11 cellular contexts compared by ENCODE assay signal in genomic region chr1:224565186-224565585, GRCh38. TPM values are rescaled to one million over a fixed set of nuclear protein-coding genes. Genes with fewer than 3 reads are reported as not detected.
DNase-seq lines count a peak whose midpoint lies in the region; ATAC-seq, FAIRE-seq and TF ChIP-seq lines count a peak whose summit lies in the region.
"Had no signal": no experiment of that assay in that cellular context is flagged by ENCODE, and none has a peak within 500 bp of the region (broad histone marks: within the 10 kb centered on the region; RNA-seq: fewer than 3 reads in every experiment).

No MANE protein-coding gene starts in this region.

- peak overlapping the region; percentile 74 for H4K8ac ChIP-seq in mesenchymal stem cell (ENCODE audit: low read length)

- peak overlapping the region; percentile 39 for H2AFZ ChIP-seq in astrocyte (ENCODE audit: low read depth, low read length)
- peak overlapping the region; percentile 29 for H2AFZ ChIP-seq in mesenchymal stem cell (ENCODE audit: low read depth, low read length)

- POLR2A ChIA-PET in activated CD8-positive, alpha-beta T cell treated with anti-CD3 and anti-CD28 coated beads, Interleukin-2, amount 10 ng/mL, durations not matched to agents 7 days and 5 days (lab: Charles Lee) = interaction anchor here (0.6 kb wide), 1 partner anchor 22 kb away, joined by 3 read pairs; no protein-coding TSS in a partner anchor

- peaks cover 8% of the 10 kb centered on the region for H3K9me3 Mint-ChIP-seq in astrocyte (ENCODE audit: unreplicated experiment)
- H3K9me3 Mint-ChIP-seq in activated CD8-positive, alpha-beta T cell treated with anti-CD3 and anti-CD28 coated beads, Interleukin-2, amount 10 ng/mL, durations not matched to agents 7 days and 5 days (ENCODE audit: insufficient read depth) = no peaks in the 10 kb centered on the region

- H2AK5ac ChIP-seq in mesenchymal stem cell (ENCODE audit: low read length, severe bottlenecking) = no peak overlapping the region

- H3K18ac ChIP-seq in mesenchymal stem cell (ENCODE audit: low read depth in 1 of 2, low read length in 2 of 2) = peak overlapping the region; percentile 17 to 79

- peaks cover 4% of the 10 kb centered on the region for H3K36me3 Mint-ChIP-seq in astrocyte (ENCODE audit: low read depth, unreplicated experiment)
- no peaks in the 10 kb centered on the region for H3K36me3 Mint-ChIP-seq in activated CD8-positive, alpha-beta T cell treated with anti-CD3 and anti-CD28 coated beads, Interleukin-2, amount 10 ng/mL, durations not matched to agents 7 days and 5 days (ENCODE audit: low read depth)

- H3K14ac ChIP-seq in mesenchymal stem cell (ENCODE audit: low read length in 2 of 2) = peak overlapping the region in 1 of 2 experiments; percentile 73

- no peak overlapping the region for H2BK5ac ChIP-seq in mesenchymal stem cell (ENCODE audit: low read depth, low read length, poor library complexity, severe bottlenecking)

- H3K9me3 ChIP-seq in MG63 = peaks cover 6% of the 10 kb centered on the region
- H3K9me3 ChIP-seq in astrocyte (ENCODE audit: insufficient read depth, low read depth, low read length) = peaks cover 2% of the 10 kb centered on the region
- H3K9me3 ChIP-seq in mesenchymal stem cell (ENCODE audit: control insufficient read depth, low read length) = peaks cover 8% of the 10 kb centered on the region

- H2BK12ac ChIP-seq in mesenchymal stem cell (ENCODE audit: low read length in 2 of 2) = peak overlapping the region in 1 of 2 experiments; percentile 96

- no peaks in the 10 kb centered on the region for H4K20me1 ChIP-seq in astrocyte (ENCODE audit: insufficient read depth, low read length)

- H3K4me1 ChIP-seq in astrocyte (ENCODE audit: insufficient read depth, low read length) (peaks cover 19% of the 10 kb centered on the region), mesenchymal stem cell (ENCODE audit: control insufficient read depth, insufficient read depth, low read depth, low read length) (peaks cover 10% of the 10 kb centered on the region)

- H3K4me3 Mint-ChIP-seq in astrocyte (ENCODE audit: unreplicated experiment) = peak overlapping the region; percentile 37
- H3K4me3 Mint-ChIP-seq in activated CD8-positive, alpha-beta T cell treated with anti-CD3 and anti-CD28 coated beads, Interleukin-2, amount 10 ng/mL, durations not matched to agents 7 days and 5 days = no peak overlapping the region
- H3K4me3 Mint-ChIP-seq: H9 had no signal

- H4K91ac ChIP-seq in mesenchymal stem cell (ENCODE audit: low read length) = peak overlapping the region; percentile 14

- H3K79me2 ChIP-seq in astrocyte (ENCODE audit: insufficient read depth, low read length) = no peaks in the 10 kb centered on the region

- peak overlapping the region; percentile 83 for H3K27ac Mint-ChIP-seq in astrocyte (ENCODE audit: unreplicated experiment)
- H3K27ac Mint-ChIP-seq in activated CD8-positive, alpha-beta T cell treated with anti-CD3 and anti-CD28 coated beads, Interleukin-2, amount 10 ng/mL, durations not matched to agents 7 days and 5 days = no peak overlapping the region

- H2BK120ac ChIP-seq in mesenchymal stem cell (ENCODE audit: low read depth, low read length) = peak overlapping the region; percentile 21

- H3K27me3 ChIP-seq in MG63 (no peaks in the 10 kb centered on the region), astrocyte (ENCODE audit: insufficient read depth, low read length) (no peaks in the 10 kb centered on the region), mesenchymal stem cell (ENCODE audit: control insufficient read depth in 1 of 2, insufficient read depth in 1 of 2, low read length in 2 of 2) (no peaks in the 10 kb centered on the region)

- peak overlapping the region; percentile 72 for H3K4me2 ChIP-seq in astrocyte (ENCODE audit: low read length)
- no peak overlapping the region for H3K4me2 ChIP-seq in mesenchymal stem cell (ENCODE audit: low read length, poor library complexity, severe bottlenecking)
- H3K4me2 ChIP-seq: KMS-11 had no signal

- WGBS in mesenchymal stem cell = 35% methylated on average over 5 of the region's 5 CpGs

- no peak overlapping the region for H3K4me3 ChIP-seq in MG63
- H3K4me3 ChIP-seq in astrocyte (ENCODE audit: insufficient read depth, low read depth, low read length) = no peak overlapping the region
- peak overlapping the region in 1 of 2 experiments; percentile 25 for H3K4me3 ChIP-seq in mesenchymal stem cell (ENCODE audit: insufficient read depth in 1 of 2, low read depth in 1 of 2, low read length in 2 of 2)

- H3K27me3 Mint-ChIP-seq in astrocyte (ENCODE audit: low read depth, unreplicated experiment) = no peaks in the 10 kb centered on the region
- peaks cover 3% of the 10 kb centered on the region for H3K27me3 Mint-ChIP-seq in activated CD8-positive, alpha-beta T cell treated with anti-CD3 and anti-CD28 coated beads, Interleukin-2, amount 10 ng/mL, durations not matched to agents 7 days and 5 days (ENCODE audit: low read depth)

- DNase-seq in MG63 (peak; percentile 89), astrocyte (ENCODE audit: low read depth) (peak; percentile 90), mesenchymal stem cell (peak; percentile 95), NCI-H526 (lab: John Stamatoyannopoulos, UW) (no peak), NCI-H446 (lab: John Stamatoyannopoulos, UW) (no peak), retina (no peak)
- DNase-seq in activated CD8-positive, alpha-beta T cell treated with anti-CD3 and anti-CD28 coated beads, Interleukin-2, amount 10 ng/mL, durations not matched to agents 7 days and 5 days = no peak
- DNase-seq: H9, kidney had no signal

- FAIRE-seq in astrocyte (lab: Jason Lieb, UNC) = peak; percentile 94
- FAIRE-seq: kidney had no signal

- peak overlapping the region; percentile 12; the same call in 1 of the 2 replicates for H3K27ac ChIP-seq in C4-2B
- peak overlapping the region; percentile 71 for H3K27ac ChIP-seq in astrocyte (ENCODE audit: low read depth, low read length)
- H3K27ac ChIP-seq in mesenchymal stem cell (ENCODE audit: low read length, poor library complexity, severe bottlenecking) = no peak overlapping the region
- H3K27ac ChIP-seq: KMS-11 had no signal

- no peak for TF ChIP-seq CTCF in C4-2B (conservative IDR thresholded peaks at IDR 0.05)
- no peak for TF ChIP-seq CTCF in astrocyte (IDR thresholded peaks at IDR 0.05; ENCODE audit: insufficient read depth, low read depth, low read length)

- peaks cover 16% of the 10 kb centered on the region for H3K4me1 Mint-ChIP-seq in astrocyte (ENCODE audit: low read depth, unreplicated experiment)
- no peaks in the 10 kb centered on the region for H3K4me1 Mint-ChIP-seq in activated CD8-positive, alpha-beta T cell treated with anti-CD3 and anti-CD28 coated beads, Interleukin-2, amount 10 ng/mL, durations not matched to agents 7 days and 5 days (ENCODE audit: low read depth)
- H3K4me1 Mint-ChIP-seq: H9 had no signal

- H3K4ac ChIP-seq in mesenchymal stem cell (ENCODE audit: low read depth in 1 of 2, low read length in 2 of 2) = peak overlapping the region; percentile 29 to 76

- H3K9ac ChIP-seq in astrocyte (ENCODE audit: low read length) (peak overlapping the region; percentile 53), mesenchymal stem cell (ENCODE audit: low read length) (peak overlapping the region; percentile 58)
- H3K9ac ChIP-seq: KMS-11 had no signal

- H3K23ac ChIP-seq in mesenchymal stem cell (ENCODE audit: low read length in 2 of 2) = no peak overlapping the region

- H3K79me1 ChIP-seq in mesenchymal stem cell (replicated peaks; ENCODE audit: low read length, poor library complexity, severe bottlenecking) = no peaks in the 10 kb centered on the region

- CTCF ChIA-PET in activated CD8-positive, alpha-beta T cell treated with anti-CD3 and anti-CD28 coated beads, Interleukin-2, amount 10 ng/mL, durations not matched to agents 7 days and 5 days (lab: Charles Lee) = no interaction called here

- no peaks in the 10 kb centered on the region; the same call in 1 of the 2 replicates for H3K36me3 ChIP-seq in MG63
- no peaks in the 10 kb centered on the region for H3K36me3 ChIP-seq in astrocyte (ENCODE audit: insufficient read depth, low read length)
- H3K36me3 ChIP-seq in mesenchymal stem cell (ENCODE audit: control insufficient read depth in 1 of 2, insufficient read depth in 2 of 2, low read depth in 1 of 2, low read length in 2 of 2) = no peaks in the 10 kb centered on the region

- H2BK15ac ChIP-seq in mesenchymal stem cell (ENCODE audit: low read depth, poor library complexity, severe bottlenecking) = peak overlapping the region; percentile 30

- ATAC-seq in activated CD8-positive, alpha-beta T cell treated with anti-CD3 and anti-CD28 coated beads, Interleukin-2, amount 10 ng/mL, durations not matched to agents 7 days and 5 days = no peak

RNA-seq across cellular contexts. Expression of gene CNIH3, which starts 50.9 kb away (rescaled TPM):
- 0.10 and 1.6 TPM in 2 replicates for total RNA-seq in MG63 (2014; rRNA removed; shearing (Covaris generic); ENCODE audit: low replicate concordance)
- 7.7 and 8.5 TPM in 2 replicates for total RNA-seq in astrocyte
- polyA plus RNA-seq in mesenchymal stem cell (2013, experiment 1 of 2) = 5.4 TPM
- polyA plus RNA-seq in mesenchymal stem cell (2013, experiment 2 of 2) = 6.0 TPM
- 1 to 10 TPM; 1.5 to 2.5 TPM for total RNA-seq in activated CD8-positive, alpha-beta T cell treated with anti-CD3 and anti-CD28 coated beads, Interleukin-2, amount 10 ng/mL, durations not matched to agents 7 days and 5 days

Comparison
In these comparisons a context has a peak if more than half of its experiments do, and no peak if none do; other contexts are left out.
1. DNase-seq: peak in MG63 (single experiment), astrocyte (single experiment) and mesenchymal stem cell (single experiment); none in NCI-H526 (0 of 2), NCI-H446 (0 of 2), activated CD8-positive, alpha-beta T cell treated with anti-CD3 and anti-CD28 coated beads, Interleukin-2, amount 10 ng/mL, durations not matched to agents 7 days and 5 days (single experiment) and retina (single experiment).